Comparison of ENCODE assay signal across 1 cellular context in genomic region chr12:92144631-92145480, GRCh38.
TF ChIP-seq lines count a peak whose summit lies in the region.

No MANE protein-coding gene starts in this region.

TF ChIP-seq in K562, 482 proteins besides CTCF, POLR2A, EP300 and RAD21 (continued from another document and continues in another):
- TF ChIP-seq FOXO4 (CRISPR knock-in tag; IDR thresholded peaks at IDR 0.05) (no peak), PRMT5 (CRISPR knock-in tag; IDR thresholded peaks at IDR 0.05) (no peak), AFF4 (CRISPR knock-in tag; IDR thresholded peaks at IDR 0.05) (peak; percentile 2; the same call in 1 of the 2 replicates), ELF2 (CRISPR knock-in tag; IDR thresholded peaks at IDR 0.05) (no peak), TCFL5 (CRISPR knock-in tag; conservative IDR thresholded peaks at IDR 0.05) (no peak), PURB (CRISPR knock-in tag; IDR thresholded peaks at IDR 0.05; ENCODE audit: low read depth) (no peak), TRIM25 (IDR thresholded peaks at IDR 0.05; ENCODE audit: borderline replicate concordance) (no peak), SPI1 (IDR thresholded peaks at IDR 0.05; ENCODE audit: borderline replicate concordance, low read depth, low read length) (no peak), ZNF764 (CRISPR knock-in tag; IDR thresholded peaks at IDR 0.05; ENCODE audit: low read depth) (no peak), ZFPM2 (CRISPR knock-in tag; IDR thresholded peaks at IDR 0.05) (no peak), ZBTB1 (CRISPR knock-in tag; IDR thresholded peaks at IDR 0.05; ENCODE audit: borderline replicate concordance, low read depth) (no peak), RBM22 (IDR thresholded peaks at IDR 0.05; ENCODE audit: low read depth, low read length, poor library complexity, severe bottlenecking) (peak; percentile 93), ZNF695 (CRISPR knock-in tag; IDR thresholded peaks at IDR 0.05) (no peak), ZNF655 (CRISPR knock-in tag; IDR thresholded peaks at IDR 0.05) (no peak), RAD51 (IDR thresholded peaks at IDR 0.05; ENCODE audit: borderline replicate concordance, low read depth) (no peak), SLC30A9 (CRISPR knock-in tag; IDR thresholded peaks at IDR 0.05) (no peak), ZNF277 (CRISPR knock-in tag; IDR thresholded peaks at IDR 0.05; ENCODE audit: borderline replicate concordance) (no peak), ZKSCAN8 (CRISPR knock-in tag; IDR thresholded peaks at IDR 0.05) (no peak), MCM2 (IDR thresholded peaks at IDR 0.05; ENCODE audit: low read depth) (no peak), MXI1 (IDR thresholded peaks at IDR 0.05; ENCODE audit: low read depth, low read length) (no peak), ZSCAN32 (CRISPR knock-in tag; IDR thresholded peaks at IDR 0.05) (no peak), POLR2AphosphoS2 (IDR thresholded peaks at IDR 0.05; ENCODE audit: low read length) (no peak), ZNF354B (CRISPR knock-in tag; IDR thresholded peaks at IDR 0.05) (no peak), CC2D1A (IDR thresholded peaks at IDR 0.05) (no peak), SRSF1 (IDR thresholded peaks at IDR 0.05; ENCODE audit: low read depth, low read length) (no peak), FOXA3 (CRISPR knock-in tag; conservative IDR thresholded peaks at IDR 0.05 in 1 of 2, IDR thresholded peaks at IDR 0.05 in 1 of 2) (no peak), ZNF408 (CRISPR knock-in tag; IDR thresholded peaks at IDR 0.05; ENCODE audit: low read depth) (no peak), XRCC5 (IDR thresholded peaks at IDR 0.05; ENCODE audit: low read depth, low read length) (0 out of 2 replicates have a peak, but pooled peaks have one; percentile 36), FOXJ2 (tag; IDR thresholded peaks at IDR 0.05) (no peak; the same call in 1 of the 2 replicates), MTA2 (IDR thresholded peaks at IDR 0.05; ENCODE audit: low read depth) (no peak), SMARCA4 (IDR thresholded peaks at IDR 0.05) (no peak), POLR2H (tag; IDR thresholded peaks at IDR 0.05; ENCODE audit: low read depth) (no peak), NCOA4 (IDR thresholded peaks at IDR 0.05; ENCODE audit: partially characterized antibody) (no peak), HMGXB4 (CRISPR knock-in tag; IDR thresholded peaks at IDR 0.05) (peak; percentile 62; the same call in 1 of the 2 replicates), CEBPZ (IDR thresholded peaks at IDR 0.05; ENCODE audit: borderline replicate concordance, low read depth, low read length) (no peak), ZNF717 (CRISPR knock-in tag; IDR thresholded peaks at IDR 0.05) (no peak), ZNF12 (CRISPR knock-in tag; IDR thresholded peaks at IDR 0.05) (no peak), SMAD2 (IDR thresholded peaks at IDR 0.05; ENCODE audit: low read depth, low read length) (no peak), SNRNP70 (optimal IDR thresholded peaks at IDR 0.05; ENCODE audit: low read depth, low read length) (no peak), ZBTB5 (IDR thresholded peaks at IDR 0.05) (no peak), ZNF253 (CRISPR knock-in tag; conservative IDR thresholded peaks at IDR 0.05) (no peak), ARID1B (IDR thresholded peaks at IDR 0.05) (no peak; the same call in 1 of the 2 replicates), JUNB (CRISPR knock-in tag; conservative IDR thresholded peaks at IDR 0.05) (no peak), MAZ (CRISPR knock-in tag; conservative IDR thresholded peaks at IDR 0.05 in 1 of 2, IDR thresholded peaks at IDR 0.05 in 1 of 2) (peak in 1 of 2 experiments; percentile 73; a peak in 1 of 4 replicates), BCOR (IDR thresholded peaks at IDR 0.05) (0 out of 2 replicates have a peak, but pooled peaks have one; percentile 47), PML (IDR thresholded peaks at IDR 0.05; ENCODE audit: low read length) (no peak), MAFG (tag; conservative IDR thresholded peaks at IDR 0.05) (no peak), ZHX1 (conservative IDR thresholded peaks at IDR 0.05; ENCODE audit: low read length) (no peak)
